In the genomic region with DNA sequence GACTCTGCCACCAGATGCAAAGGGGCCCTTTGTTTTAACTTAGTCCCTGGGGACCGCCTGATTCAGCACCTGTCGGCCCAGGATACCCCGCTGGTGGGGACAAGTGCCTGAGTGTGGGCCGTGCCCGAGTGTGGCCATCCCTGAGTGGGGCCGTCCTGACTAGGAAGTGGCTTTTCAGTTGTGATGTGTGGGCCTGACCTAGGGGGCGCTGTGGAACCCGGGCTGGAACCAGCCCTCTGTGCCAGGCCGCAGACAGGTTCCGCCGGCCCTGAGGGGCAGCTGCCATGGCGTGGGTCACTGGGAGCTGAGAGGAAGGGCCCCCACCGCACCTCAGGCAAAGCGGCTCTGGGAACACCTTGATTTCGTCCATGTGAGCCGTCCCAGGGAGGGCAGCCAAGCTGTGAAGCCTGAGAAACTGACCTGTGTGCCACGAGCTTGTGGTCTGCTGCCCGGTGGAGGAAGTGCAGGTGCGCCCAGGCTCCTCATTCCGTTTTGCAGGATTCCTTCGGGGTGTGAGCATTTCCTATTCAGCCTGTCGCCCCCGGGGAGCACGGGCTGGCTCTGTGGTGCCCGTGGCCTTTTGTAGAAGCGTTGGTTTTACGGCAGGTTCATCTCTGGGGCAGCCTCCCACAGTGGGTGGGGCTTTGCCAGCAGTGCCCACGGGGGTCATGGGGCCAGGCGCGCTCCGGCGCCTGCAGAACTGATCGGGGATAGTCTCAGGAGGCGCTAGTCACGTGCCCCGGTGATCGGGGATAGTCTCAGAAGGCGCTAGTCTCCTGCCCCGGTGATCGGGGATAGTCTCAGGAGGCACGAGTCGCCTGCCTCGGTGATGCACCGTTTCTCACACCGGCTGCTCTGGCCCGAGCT, we compare ENCODE assay signal across 1 cellular context.
TF ChIP-seq lines count a peak whose summit lies in the region.

No MANE protein-coding gene starts in this region.

TF ChIP-seq in HEK293, 187 proteins besides CTCF, POLR2A, EP300 and RAD21 (continued from another document and continues in another):
- TF ChIP-seq, protein P1, sequence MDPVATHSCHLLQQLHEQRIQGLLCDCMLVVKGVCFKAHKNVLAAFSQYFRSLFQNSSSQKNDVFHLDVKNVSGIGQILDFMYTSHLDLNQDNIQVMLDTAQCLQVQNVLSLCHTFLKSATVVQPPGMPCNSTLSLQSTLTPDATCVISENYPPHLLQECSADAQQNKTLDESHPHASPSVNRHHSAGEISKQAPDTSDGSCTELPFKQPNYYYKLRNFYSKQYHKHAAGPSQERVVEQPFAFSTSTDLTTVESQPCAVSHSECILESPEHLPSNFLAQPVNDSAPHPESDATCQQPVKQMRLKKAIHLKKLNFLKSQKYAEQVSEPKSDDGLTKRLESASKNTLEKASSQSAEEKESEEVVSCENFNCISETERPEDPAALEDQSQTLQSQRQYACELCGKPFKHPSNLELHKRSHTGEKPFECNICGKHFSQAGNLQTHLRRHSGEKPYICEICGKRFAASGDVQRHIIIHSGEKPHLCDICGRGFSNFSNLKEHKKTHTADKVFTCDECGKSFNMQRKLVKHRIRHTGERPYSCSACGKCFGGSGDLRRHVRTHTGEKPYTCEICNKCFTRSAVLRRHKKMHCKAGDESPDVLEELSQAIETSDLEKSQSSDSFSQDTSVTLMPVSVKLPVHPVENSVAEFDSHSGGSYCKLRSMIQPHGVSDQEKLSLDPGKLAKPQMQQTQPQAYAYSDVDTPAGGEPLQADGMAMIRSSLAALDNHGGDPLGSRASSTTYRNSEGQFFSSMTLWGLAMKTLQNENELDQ (tag by site-specific recombination; IDR thresholded peaks at IDR 0.05; ENCODE audit: low read depth), result no peak
- TF ChIP-seq ZNF747 (tag by site-specific recombination; IDR thresholded peaks at IDR 0.05), result no peak
- TF ChIP-seq ZNF837 (tag by site-specific recombination; IDR thresholded peaks at IDR 0.05), result no peak
- TF ChIP-seq KLF7 (tag by site-specific recombination; IDR thresholded peaks at IDR 0.05; ENCODE audit: borderline replicate concordance), result no peak
- TF ChIP-seq ZNF121 (tag by site-specific recombination; IDR thresholded peaks at IDR 0.05), result peak; percentile 84; the same call in 1 of the 2 replicates
- peak; percentile 28; the same call in 1 of the 2 replicates for TF ChIP-seq ZBTB48 (tag by site-specific recombination; IDR thresholded peaks at IDR 0.05)
- peak; percentile 67 for TF ChIP-seq ZFHX2 (tag by site-specific recombination; conservative IDR thresholded peaks at IDR 0.05)
- TF ChIP-seq, protein P2, sequence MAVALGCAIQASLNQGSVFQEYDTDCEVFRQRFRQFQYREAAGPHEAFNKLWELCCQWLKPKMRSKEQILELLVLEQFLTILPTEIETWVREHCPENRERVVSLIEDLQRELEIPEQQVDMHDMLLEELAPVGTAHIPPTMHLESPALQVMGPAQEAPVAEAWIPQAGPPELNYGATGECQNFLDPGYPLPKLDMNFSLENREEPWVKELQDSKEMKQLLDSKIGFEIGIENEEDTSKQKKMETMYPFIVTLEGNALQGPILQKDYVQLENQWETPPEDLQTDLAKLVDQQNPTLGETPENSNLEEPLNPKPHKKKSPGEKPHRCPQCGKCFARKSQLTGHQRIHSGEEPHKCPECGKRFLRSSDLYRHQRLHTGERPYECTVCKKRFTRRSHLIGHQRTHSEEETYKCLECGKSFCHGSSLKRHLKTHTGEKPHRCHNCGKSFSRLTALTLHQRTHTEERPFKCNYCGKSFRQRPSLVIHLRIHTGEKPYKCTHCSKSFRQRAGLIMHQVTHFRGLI (tag by site-specific recombination; IDR thresholded peaks at IDR 0.05), result no peak
- TF ChIP-seq GLIS2 (tag by site-specific recombination; IDR thresholded peaks at IDR 0.05), result peak; percentile 91
- no peak for TF ChIP-seq ZNF621 (tag by site-specific recombination; IDR thresholded peaks at IDR 0.05)
- TF ChIP-seq ZNF211 (tag by site-specific recombination; IDR thresholded peaks at IDR 0.05; ENCODE audit: low read depth), result no peak
- TF ChIP-seq, protein P3, sequence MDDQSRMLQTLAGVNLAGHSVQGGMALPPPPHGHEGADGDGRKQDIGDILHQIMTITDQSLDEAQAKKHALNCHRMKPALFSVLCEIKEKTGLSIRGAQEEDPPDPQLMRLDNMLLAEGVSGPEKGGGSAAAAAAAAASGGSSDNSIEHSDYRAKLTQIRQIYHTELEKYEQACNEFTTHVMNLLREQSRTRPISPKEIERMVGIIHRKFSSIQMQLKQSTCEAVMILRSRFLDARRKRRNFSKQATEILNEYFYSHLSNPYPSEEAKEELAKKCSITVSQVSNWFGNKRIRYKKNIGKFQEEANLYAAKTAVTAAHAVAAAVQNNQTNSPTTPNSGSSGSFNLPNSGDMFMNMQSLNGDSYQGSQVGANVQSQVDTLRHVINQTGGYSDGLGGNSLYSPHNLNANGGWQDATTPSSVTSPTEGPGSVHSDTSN (CRISPR knock-in tag; IDR thresholded peaks at IDR 0.05), result 0 out of 2 replicates have a peak, but pooled peaks have one; percentile 59
- peak; percentile 77; the same call in 1 of the 2 replicates for TF ChIP-seq HOXD13 (CRISPR knock-in tag; IDR thresholded peaks at IDR 0.05; ENCODE audit: borderline replicate concordance)
- TF ChIP-seq MZF1 (tag by site-specific recombination; IDR thresholded peaks at IDR 0.05; ENCODE audit: borderline replicate concordance), result peak; percentile 49; the same call in 1 of the 2 replicates
- peak; percentile 64 for TF ChIP-seq ZNF660 (tag by site-specific recombination; IDR thresholded peaks at IDR 0.05)
- TF ChIP-seq ZNF624 (tag by site-specific recombination; IDR thresholded peaks at IDR 0.05), result no peak
- TF ChIP-seq ZNF501 (tag by site-specific recombination; IDR thresholded peaks at IDR 0.05), result peak; percentile 73; the same call in 1 of the 2 replicates
- no peak for TF ChIP-seq ZNF48 (tag by site-specific recombination; IDR thresholded peaks at IDR 0.05)
- TF ChIP-seq, protein P4, sequence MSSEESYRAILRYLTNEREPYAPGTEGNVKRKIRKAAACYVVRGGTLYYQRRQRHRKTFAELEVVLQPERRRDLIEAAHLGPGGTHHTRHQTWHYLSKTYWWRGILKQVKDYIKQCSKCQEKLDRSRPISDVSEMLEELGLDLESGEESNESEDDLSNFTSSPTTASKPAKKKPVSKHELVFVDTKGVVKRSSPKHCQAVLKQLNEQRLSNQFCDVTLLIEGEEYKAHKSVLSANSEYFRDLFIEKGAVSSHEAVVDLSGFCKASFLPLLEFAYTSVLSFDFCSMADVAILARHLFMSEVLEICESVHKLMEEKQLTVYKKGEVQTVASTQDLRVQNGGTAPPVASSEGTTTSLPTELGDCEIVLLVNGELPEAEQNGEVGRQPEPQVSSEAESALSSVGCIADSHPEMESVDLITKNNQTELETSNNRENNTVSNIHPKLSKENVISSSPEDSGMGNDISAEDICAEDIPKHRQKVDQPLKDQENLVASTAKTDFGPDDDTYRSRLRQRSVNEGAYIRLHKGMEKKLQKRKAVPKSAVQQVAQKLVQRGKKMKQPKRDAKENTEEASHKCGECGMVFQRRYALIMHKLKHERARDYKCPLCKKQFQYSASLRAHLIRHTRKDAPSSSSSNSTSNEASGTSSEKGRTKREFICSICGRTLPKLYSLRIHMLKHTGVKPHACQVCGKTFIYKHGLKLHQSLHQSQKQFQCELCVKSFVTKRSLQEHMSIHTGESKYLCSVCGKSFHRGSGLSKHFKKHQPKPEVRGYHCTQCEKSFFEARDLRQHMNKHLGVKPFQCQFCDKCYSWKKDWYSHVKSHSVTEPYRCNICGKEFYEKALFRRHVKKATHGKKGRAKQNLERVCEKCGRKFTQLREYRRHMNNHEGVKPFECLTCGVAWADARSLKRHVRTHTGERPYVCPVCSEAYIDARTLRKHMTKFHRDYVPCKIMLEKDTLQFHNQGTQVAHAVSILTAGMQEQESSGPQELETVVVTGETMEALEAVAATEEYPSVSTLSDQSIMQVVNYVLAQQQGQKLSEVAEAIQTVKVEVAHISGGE (tag by site-specific recombination; conservative IDR thresholded peaks at IDR 0.05; ENCODE audit: low read depth), result peak; percentile 32; the same call in 1 of the 2 replicates
- TF ChIP-seq BCL11B (tag by site-specific recombination; IDR thresholded peaks at IDR 0.05; ENCODE audit: low read depth), result 0 out of 2 replicates have a peak, but pooled peaks have one; percentile 15
- no peak for TF ChIP-seq ZNF623 (tag by site-specific recombination; IDR thresholded peaks at IDR 0.05)
- TF ChIP-seq TRIM28 (IDR thresholded peaks at IDR 0.05; ENCODE audit: borderline replicate concordance, low read length), result peak; percentile 71; the same call in 1 of the 2 replicates
- peak; percentile 57; the same call in 1 of the 2 replicates for TF ChIP-seq SCRT1 (tag by site-specific recombination; IDR thresholded peaks at IDR 0.05; ENCODE audit: borderline replicate concordance)
- TF ChIP-seq EGR2 (tag by site-specific recombination; IDR thresholded peaks at IDR 0.05; ENCODE audit: low read depth), result peak; percentile 79
- peak; percentile 41 for TF ChIP-seq ZBTB8A (tag by site-specific recombination; IDR thresholded peaks at IDR 0.05)
- TF ChIP-seq ZNF214 (tag by site-specific recombination; IDR thresholded peaks at IDR 0.05; ENCODE audit: borderline replicate concordance), result no peak
- TF ChIP-seq ZBTB17 (tag by site-specific recombination; IDR thresholded peaks at IDR 0.05), result peak; percentile 88
- TF ChIP-seq ZSCAN16 (tag by site-specific recombination; IDR thresholded peaks at IDR 0.05), result 0 out of 2 replicates have a peak, but pooled peaks have one; percentile 47
- no peak for TF ChIP-seq ZNF366 (tag by site-specific recombination; conservative IDR thresholded peaks at IDR 0.05)
- no peak for TF ChIP-seq ZNF473 (tag by site-specific recombination; IDR thresholded peaks at IDR 0.05)
- no peak for TF ChIP-seq ZNF664 (tag by site-specific recombination; IDR thresholded peaks at IDR 0.05)
- TF ChIP-seq KLF16 (tag by site-specific recombination; IDR thresholded peaks at IDR 0.05), result peak; percentile 58; the same call in 1 of the 2 replicates
- TF ChIP-seq ZNF558 (tag by site-specific recombination; IDR thresholded peaks at IDR 0.05), result no peak
- TF ChIP-seq, protein P5, sequence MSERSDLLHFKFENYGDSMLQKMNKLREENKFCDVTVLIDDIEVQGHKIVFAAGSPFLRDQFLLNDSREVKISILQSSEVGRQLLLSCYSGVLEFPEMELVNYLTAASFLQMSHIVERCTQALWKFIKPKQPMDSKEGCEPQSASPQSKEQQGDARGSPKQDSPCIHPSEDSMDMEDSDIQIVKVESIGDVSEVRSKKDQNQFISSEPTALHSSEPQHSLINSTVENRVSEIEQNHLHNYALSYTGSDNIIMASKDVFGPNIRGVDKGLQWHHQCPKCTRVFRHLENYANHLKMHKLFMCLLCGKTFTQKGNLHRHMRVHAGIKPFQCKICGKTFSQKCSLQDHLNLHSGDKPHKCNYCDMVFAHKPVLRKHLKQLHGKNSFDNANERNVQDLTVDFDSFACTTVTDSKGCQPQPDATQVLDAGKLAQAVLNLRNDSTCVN (tag by site-specific recombination; optimal IDR thresholded peaks at IDR 0.05), result peak; percentile 55
- TF ChIP-seq, protein P6, sequence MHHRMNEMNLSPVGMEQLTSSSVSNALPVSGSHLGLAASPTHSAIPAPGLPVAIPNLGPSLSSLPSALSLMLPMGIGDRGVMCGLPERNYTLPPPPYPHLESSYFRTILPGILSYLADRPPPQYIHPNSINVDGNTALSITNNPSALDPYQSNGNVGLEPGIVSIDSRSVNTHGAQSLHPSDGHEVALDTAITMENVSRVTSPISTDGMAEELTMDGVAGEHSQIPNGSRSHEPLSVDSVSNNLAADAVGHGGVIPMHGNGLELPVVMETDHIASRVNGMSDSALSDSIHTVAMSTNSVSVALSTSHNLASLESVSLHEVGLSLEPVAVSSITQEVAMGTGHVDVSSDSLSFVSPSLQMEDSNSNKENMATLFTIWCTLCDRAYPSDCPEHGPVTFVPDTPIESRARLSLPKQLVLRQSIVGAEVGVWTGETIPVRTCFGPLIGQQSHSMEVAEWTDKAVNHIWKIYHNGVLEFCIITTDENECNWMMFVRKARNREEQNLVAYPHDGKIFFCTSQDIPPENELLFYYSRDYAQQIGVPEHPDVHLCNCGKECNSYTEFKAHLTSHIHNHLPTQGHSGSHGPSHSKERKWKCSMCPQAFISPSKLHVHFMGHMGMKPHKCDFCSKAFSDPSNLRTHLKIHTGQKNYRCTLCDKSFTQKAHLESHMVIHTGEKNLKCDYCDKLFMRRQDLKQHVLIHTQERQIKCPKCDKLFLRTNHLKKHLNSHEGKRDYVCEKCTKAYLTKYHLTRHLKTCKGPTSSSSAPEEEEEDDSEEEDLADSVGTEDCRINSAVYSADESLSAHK (tag by site-specific recombination; IDR thresholded peaks at IDR 0.05), result no peak
- TF ChIP-seq OVOL3 (tag by site-specific recombination; IDR thresholded peaks at IDR 0.05), result no peak; the same call in 1 of the 2 replicates
- TF ChIP-seq, protein P7, sequence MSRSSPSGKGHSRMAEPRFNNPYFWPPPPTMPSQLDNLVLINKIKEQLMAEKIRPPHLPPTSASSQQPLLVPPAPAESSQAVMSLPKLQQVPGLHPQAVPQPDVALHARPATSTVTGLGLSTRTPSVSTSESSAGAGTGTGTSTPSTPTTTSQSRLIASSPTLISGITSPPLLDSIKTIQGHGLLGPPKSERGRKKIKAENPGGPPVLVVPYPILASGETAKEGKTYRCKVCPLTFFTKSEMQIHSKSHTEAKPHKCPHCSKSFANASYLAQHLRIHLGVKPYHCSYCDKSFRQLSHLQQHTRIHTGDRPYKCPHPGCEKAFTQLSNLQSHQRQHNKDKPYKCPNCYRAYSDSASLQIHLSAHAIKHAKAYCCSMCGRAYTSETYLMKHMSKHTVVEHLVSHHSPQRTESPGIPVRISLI (tag by site-specific recombination; IDR thresholded peaks at IDR 0.05), result no peak
- TF ChIP-seq ZNF10 (tag by site-specific recombination; IDR thresholded peaks at IDR 0.05), result peak; percentile 86
- TF ChIP-seq, protein P8, sequence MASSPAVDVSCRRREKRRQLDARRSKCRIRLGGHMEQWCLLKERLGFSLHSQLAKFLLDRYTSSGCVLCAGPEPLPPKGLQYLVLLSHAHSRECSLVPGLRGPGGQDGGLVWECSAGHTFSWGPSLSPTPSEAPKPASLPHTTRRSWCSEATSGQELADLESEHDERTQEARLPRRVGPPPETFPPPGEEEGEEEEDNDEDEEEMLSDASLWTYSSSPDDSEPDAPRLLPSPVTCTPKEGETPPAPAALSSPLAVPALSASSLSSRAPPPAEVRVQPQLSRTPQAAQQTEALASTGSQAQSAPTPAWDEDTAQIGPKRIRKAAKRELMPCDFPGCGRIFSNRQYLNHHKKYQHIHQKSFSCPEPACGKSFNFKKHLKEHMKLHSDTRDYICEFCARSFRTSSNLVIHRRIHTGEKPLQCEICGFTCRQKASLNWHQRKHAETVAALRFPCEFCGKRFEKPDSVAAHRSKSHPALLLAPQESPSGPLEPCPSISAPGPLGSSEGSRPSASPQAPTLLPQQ (tag by site-specific recombination; IDR thresholded peaks at IDR 0.05), result peak; percentile 80
- no peak for TF ChIP-seq ZNF626 (tag by site-specific recombination; IDR thresholded peaks at IDR 0.05)
- TF ChIP-seq KLF8 (tag by site-specific recombination; IDR thresholded peaks at IDR 0.05), result no peak; the same call in none of the 2 replicates
- no peak for TF ChIP-seq ZNF785 (tag by site-specific recombination; IDR thresholded peaks at IDR 0.05)
- no peak for TF ChIP-seq ZNF544 (tag by site-specific recombination; IDR thresholded peaks at IDR 0.05)
- TF ChIP-seq, protein P9, sequence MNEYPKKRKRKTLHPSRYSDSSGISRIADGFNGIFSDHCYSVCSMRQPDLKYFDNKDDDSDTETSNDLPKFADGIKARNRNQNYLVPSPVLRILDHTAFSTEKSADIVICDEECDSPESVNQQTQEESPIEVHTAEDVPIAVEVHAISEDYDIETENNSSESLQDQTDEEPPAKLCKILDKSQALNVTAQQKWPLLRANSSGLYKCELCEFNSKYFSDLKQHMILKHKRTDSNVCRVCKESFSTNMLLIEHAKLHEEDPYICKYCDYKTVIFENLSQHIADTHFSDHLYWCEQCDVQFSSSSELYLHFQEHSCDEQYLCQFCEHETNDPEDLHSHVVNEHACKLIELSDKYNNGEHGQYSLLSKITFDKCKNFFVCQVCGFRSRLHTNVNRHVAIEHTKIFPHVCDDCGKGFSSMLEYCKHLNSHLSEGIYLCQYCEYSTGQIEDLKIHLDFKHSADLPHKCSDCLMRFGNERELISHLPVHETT (tag by site-specific recombination; IDR thresholded peaks at IDR 0.05), result 0 out of 2 replicates have a peak, but pooled peaks have one; percentile 31
